26 cellular contexts compared by ENCODE assay signal in the genomic region with DNA sequence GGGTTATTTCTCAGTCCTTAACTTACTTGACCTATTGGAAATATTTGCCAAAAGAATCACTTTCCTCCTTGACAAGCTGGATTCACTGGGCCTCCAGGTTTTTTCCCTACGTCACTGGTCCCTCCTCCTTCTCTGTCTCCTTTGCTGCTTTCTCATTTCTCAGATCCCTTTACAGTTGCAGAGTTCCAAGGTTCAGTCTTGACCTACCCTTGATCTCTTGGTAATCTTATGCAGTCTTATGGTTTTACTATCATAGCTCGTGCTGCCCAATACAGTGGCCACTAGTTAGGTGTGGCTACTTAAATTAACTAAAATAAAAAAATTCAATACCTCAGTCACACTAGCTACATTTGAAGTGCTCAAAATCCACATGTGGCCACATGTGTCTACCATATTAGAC. TPM values are rescaled to one million over a fixed set of nuclear protein-coding genes. Genes with fewer than 3 reads are reported as not detected.
"Had no signal": no experiment of that assay in that cellular context is flagged by ENCODE, and none has a peak within 500 bp of the region (broad histone marks: within the 10 kb centered on the region; RNA-seq: fewer than 3 reads in every experiment).

No MANE protein-coding gene starts in this region.

- H3K9ac ChIP-seq: SK-N-SH had no signal

- H3K4me3 ChIP-seq: MG63 had no signal

- H3K27me3 ChIP-seq: MG63 had no signal

- H3K9me3 ChIP-seq: MG63, SK-N-SH had no signal

- H3K4me2 ChIP-seq: SK-N-SH had no signal

- DNase-seq: IMR-90, Karpas-422, KG1, MG63, NCI-H1092, NCI-H1105 treated with DMSO at 0.1 percent for 48 hours, NCI-H1417 treated with DMSO at 0.1 percent for 48 hours, NCI-H146, NCI-H1694 treated with DMSO at 0.1 percent for 48 hours, NCI-H1930, NCI-H2081, NCI-H2107, NCI-H2171, NCI-H226, NCI-H446, NCI-H510A, NCI-H524 treated with DMSO at 0.1 percent for 48 hours, NCI-H774, PC-3, SK-N-SH, SW 1271 had no signal

- ATAC-seq: Panc1, PC-3, Right ventricle myocardium inferior had no signal

RNA-seq across cellular contexts. Expression of gene DDX4, which starts 37.1 kb away (rescaled TPM):
- total RNA-seq: HT-29, IMR-90, PC-3, Right ventricle myocardium inferior, RPMI7951, SK-MEL-5 had no signal
- polyA plus RNA-seq: IMR-90, SK-N-SH had no signal
